Comparison of ENCODE assay signal across 9 cellular contexts in genomic region chr16:28193530-28194423, GRCh38. TPM values are rescaled to one million over a fixed set of nuclear protein-coding genes. Genes with fewer than 3 reads are reported as not detected.
DNase-seq lines count a peak whose midpoint lies in the region; ATAC-seq and TF ChIP-seq lines count a peak whose summit lies in the region.
"Had no signal": no experiment of that assay in that cellular context is flagged by ENCODE, and none has a peak within 500 bp of the region (broad histone marks: within the 10 kb centered on the region; RNA-seq: fewer than 3 reads in every experiment).

No MANE protein-coding gene starts in this region.

- no peaks in the 10 kb centered on the region for H3K27me3 ChIP-seq in lower lobe of right lung (ENCODE audit: low read depth)
- H3K27me3 ChIP-seq: heart left ventricle had no signal

- peaks cover 48% of the 10 kb centered on the region for H3K4me1 ChIP-seq in lower lobe of right lung

- TF ChIP-seq CTCF in AG09309 (IDR thresholded peaks at IDR 0.05; ENCODE audit: control insufficient read depth, insufficient read depth, low read depth, low read length, missing control alignments) (no peak), lower lobe of right lung (IDR thresholded peaks at IDR 0.05) (no peak)

- intact Hi-C loops in lower lobe of right lung (cut with DNase I): no loop called here

- H3K27ac ChIP-seq in lower lobe of right lung: peak overlapping the region; percentile 69

- H3K36me3 ChIP-seq in lower lobe of right lung: peaks cover 10% of the 10 kb centered on the region

- peak overlapping the region; percentile 91 to 92 for H3K27ac Mint-ChIP-seq in activated naive CD4-positive, alpha-beta T cell treated with anti-CD3 and anti-CD28 coated beads, Interleukin-2, amount 50 U/mL, for 72 hours

- ATAC-seq in GM19372 (IDR thresholded peaks at IDR 0.05; ENCODE audit: low read depth, unreplicated experiment) (peak; percentile 30), lower lobe of right lung (peak; percentile 37 to 40)
- ATAC-seq in activated naive CD4-positive, alpha-beta T cell treated with anti-CD3 and anti-CD28 coated beads, Interleukin-2, amount 50 U/mL, for 72 hours: peak; percentile 72 to 78

- no peaks in the 10 kb centered on the region for H3K9me3 Mint-ChIP-seq in activated naive CD4-positive, alpha-beta T cell treated with anti-CD3 and anti-CD28 coated beads, Interleukin-2, amount 50 U/mL, for 72 hours

- H3K9me3 ChIP-seq in lower lobe of right lung: no peaks in the 10 kb centered on the region
- H3K9me3 ChIP-seq: heart left ventricle had no signal

- H3K36me3 Mint-ChIP-seq in activated naive CD4-positive, alpha-beta T cell treated with anti-CD3 and anti-CD28 coated beads, Interleukin-2, amount 50 U/mL, for 72 hours: peaks cover 0 to 38% of the 10 kb centered on the region in 2 donors

- DNase-seq in AG09309 (ENCODE audit: low read depth): peak; percentile 92
- DNase-seq in HT1080 (ENCODE audit: low read depth): peak; percentile 73
- DNase-seq in activated naive CD4-positive, alpha-beta T cell treated with anti-CD3 and anti-CD28 coated beads, Interleukin-2, amount 50 U/mL, for 72 hours (ENCODE audit: low spot score in 2 of 2): peak; percentile 46 to 69
- no peak for DNase-seq in lower lobe of right lung
- no peak for DNase-seq in NCI-H2107 (lab: John Stamatoyannopoulos, UW)
- no peak for DNase-seq in nucleus accumbens (lab: John Stamatoyannopoulos, UW)
- no peak for DNase-seq in NCI-H2196 treated with DMSO at 0.1 percent for 48 hours (lab: John Stamatoyannopoulos, UW; ENCODE audit: unreplicated experiment)
- DNase-seq: heart left ventricle had no signal

- no peak overlapping the region; the same call in 1 of the 2 replicates for H3K4me3 ChIP-seq in AG09309 (ENCODE audit: control insufficient read depth, low read depth, low read length)
- H3K4me3 ChIP-seq in lower lobe of right lung: peak overlapping the region; percentile 1

RNA-seq across cellular contexts. Expression of gene XPO6, which starts 18.0 kb away (rescaled TPM):
- 176 TPM in 2 replicates for total RNA-seq in HT1080 (2014; rRNA removed; shearing (Covaris generic))
- 132 and 142 TPM in 2 replicates for polyA plus RNA-seq in HT1080 (2015; cell fraction: cytosol; rRNA removed)
- polyA plus RNA-seq in HT1080 (2015; cell fraction: nucleus; rRNA removed): 208 and 236 TPM in 2 replicates
- 100 to 1,000 TPM; 204 to 278 TPM for total RNA-seq in activated naive CD4-positive, alpha-beta T cell treated with anti-CD3 and anti-CD28 coated beads, Interleukin-2, amount 50 U/mL, for 72 hours
- 106 TPM for total RNA-seq in lower lobe of right lung

Comparison
In these comparisons a context has a peak if more than half of its experiments do, and no peak if none do; other contexts are left out.
1. DNase-seq: peak in AG09309 (single experiment), HT1080 (single experiment) and activated naive CD4-positive, alpha-beta T cell treated with anti-CD3 and anti-CD28 coated beads, Interleukin-2, amount 50 U/mL, for 72 hours (2 of 2); none in lower lobe of right lung (single experiment), NCI-H2107 (single experiment), nucleus accumbens (0 of 56) and NCI-H2196 treated with DMSO at 0.1 percent for 48 hours (single experiment).
2. Peak in every context shown above with its lines, with median percentiles within 50 percentile points of each other: ATAC-seq.